8 cellular contexts compared by ENCODE assay signal in genomic region chr10:100912609-100913469, GRCh38. TPM values are rescaled to one million over a fixed set of nuclear protein-coding genes. Genes with fewer than 3 reads are reported as not detected.
DNase-seq lines count a peak whose midpoint lies in the region; ATAC-seq, FAIRE-seq and TF ChIP-seq lines count a peak whose summit lies in the region.

Gene SLF2, plus strand, starts transcription at chr10:100912963. Its CDS starts 148 bp downstream, at chr10:100913111.

- no peaks in the 10 kb centered on the region for H3K9me3 Mint-ChIP-seq in type B pancreatic cell

- 0 to 1% (median 0%) methylated on average over 43 to 71 of the region's 71 CpGs for WGBS in adrenal gland, 4 donors
- WGBS in heart left ventricle, 4 donors: 0% methylated on average over 52 to 71 of the region's 71 CpGs

- H3K27ac ChIP-seq in adrenal gland (peak within 1 kb of the TSS; percentile 88 to 97 (median 93)), heart left ventricle (peak within 1 kb of the TSS; percentile 93 to 99 (median 96))

- peak; percentile 77; the same call in 1 of the 2 replicates for TF ChIP-seq POLR2A in GM12892 (IDR thresholded peaks at IDR 0.05; ENCODE audit: low read depth, low read length)
- TF ChIP-seq POLR2A in adrenal gland (IDR thresholded peaks at IDR 0.05): peak; percentile 79 to 94
- no peak for TF ChIP-seq POLR2A in heart left ventricle (IDR thresholded peaks at IDR 0.05)

- ATAC-seq in HG02852 (IDR thresholded peaks at IDR 0.05; ENCODE audit: unreplicated experiment): peak; percentile 95
- peak; percentile 96 to 99 (median 98) for ATAC-seq in heart left ventricle

- H3K27me3 ChIP-seq in adrenal gland (no peaks in the 10 kb centered on the region), heart left ventricle (no peaks in the 10 kb centered on the region)

- TF ChIP-seq CTCF in adrenal gland (IDR thresholded peaks at IDR 0.05) (peak in 1 of 6 experiments; percentile 3), heart left ventricle (IDR thresholded peaks at IDR 0.05) (peak in 1 of 12 donors; percentile 9), type B pancreatic cell (conservative IDR thresholded peaks at IDR 0.05) (peak; percentile 30)

- H3K4me1 ChIP-seq in adrenal gland (replicated peaks in 1 of 2) (peaks cover 15 to 59% of the 10 kb centered on the region in 2 donors), heart left ventricle (peaks cover 0 to 47% (median 36%) of the 10 kb centered on the region in 12 donors)

- H3K27me3 Mint-ChIP-seq in type B pancreatic cell: no peaks in the 10 kb centered on the region

- intact Hi-C loops in adrenal gland (cut with DNase I) (no loop called here), heart left ventricle (cut with DNase I) (no loop called here)

- H3K9me3 ChIP-seq in adrenal gland (replicated peaks in 1 of 3) (no peaks in the 10 kb centered on the region), heart left ventricle (no peaks in the 10 kb centered on the region)

- peaks cover 0 to 11% of the 10 kb centered on the region in 2 donors for H3K36me3 ChIP-seq in adrenal gland (replicated peaks in 1 of 2)
- H3K36me3 ChIP-seq in heart left ventricle: peaks cover 0 to 30% (median 20%) of the 10 kb centered on the region in 9 donors

- H3K4me3 ChIP-seq in adrenal gland (peak within 1 kb of the TSS; percentile 82 to 99 (median 84)), heart left ventricle (peak within 1 kb of the TSS; percentile 77 to 99 (median 88))

- DNase-seq in GM12892 (ENCODE audit: insufficient read length) (peak; percentile 94), NCI-H146 (lab: John Stamatoyannopoulos, UW) (peak; percentile 99), T-helper 1 cell (peak; percentile 79 to 97 (median 83)), adrenal gland (peak; percentile 98 to 99 (median 99)), heart left ventricle (peak; percentile 97 to 99 (median 99)), pons (ENCODE audit: low spot score) (peak; percentile 100), type B pancreatic cell (ENCODE audit: extremely low spot score, unreplicated experiment) (peak; percentile 92)

- peaks cover 41% of the 10 kb centered on the region for H3K4me1 Mint-ChIP-seq in type B pancreatic cell (ENCODE audit: unreplicated experiment)

- FAIRE-seq in GM12892 (lab: Jason Lieb, UNC): peak; percentile 98

- H3K36me3 Mint-ChIP-seq in type B pancreatic cell: peaks cover 9% of the 10 kb centered on the region

- H3K4me3 Mint-ChIP-seq in type B pancreatic cell: peak within 1 kb of the TSS; percentile 99

- peak within 1 kb of the TSS; percentile 91 for H3K27ac Mint-ChIP-seq in type B pancreatic cell

RNA-seq across cellular contexts. Expression of gene SLF2, which starts in this region (rescaled TPM):
- 16.2 TPM for polyA plus RNA-seq in GM12892 (2012; ENCODE audit: missing spikeins)
- total RNA-seq in adrenal gland (10 to 100 TPM; 19.8 to 59.8 (median 37.2) TPM), heart left ventricle (10 to 100 TPM in 8 of 9 donors, 1 to 10 TPM in 1; 9.2 to 26.9 (median 17.9) TPM), type B pancreatic cell (ENCODE audit: low replicate concordance) (22.0 and 46.1 TPM in 2 replicates)
- polyA plus RNA-seq in adrenal gland (10 to 100 TPM; 20.9 to 34.6 (median 31.2) TPM), heart left ventricle (10 to 100 TPM in 1 of 2 donors, 1 to 10 TPM in 1; 7.5 to 11.0 TPM)

Comparison
In these comparisons a context has a peak if more than half of its experiments do, and no peak if none do; other contexts are left out.
1. Peak in every context shown above with its lines: DNase-seq, ATAC-seq, H3K4me3 ChIP-seq and H3K27ac ChIP-seq.
2. POLR2A ChIP-seq: peak in GM12892 (single experiment) and adrenal gland (2 of 2); none in heart left ventricle (0 of 2).